ENCODE assay signal across 21 cellular contexts in the genomic region with DNA sequence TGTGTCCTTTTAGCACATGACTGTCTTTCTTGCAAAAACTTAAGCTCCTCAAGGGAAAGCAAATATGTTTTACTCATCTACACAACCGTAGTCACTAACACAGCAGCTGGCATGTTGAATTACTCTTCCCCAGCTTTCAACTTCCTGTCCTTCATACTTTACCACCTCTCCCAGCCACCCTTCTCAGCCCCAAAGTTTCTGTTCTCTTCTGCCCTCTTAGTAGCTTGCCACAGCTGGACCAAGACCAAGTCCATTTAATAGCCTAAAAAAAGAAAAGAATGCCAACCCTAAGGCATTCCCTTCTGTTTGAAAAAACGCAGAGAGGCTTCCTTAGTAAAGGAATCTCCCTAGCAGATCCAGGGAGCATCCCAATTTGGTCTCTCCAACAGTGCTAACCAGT. TPM values are rescaled to one million over a fixed set of nuclear protein-coding genes. Genes with fewer than 3 reads are reported as not detected.
DNase-seq lines count a peak whose midpoint lies in the region; ATAC-seq, FAIRE-seq and TF ChIP-seq lines count a peak whose summit lies in the region.
"Had no signal": no experiment of that assay in that cellular context is flagged by ENCODE, and none has a peak within 500 bp of the region (broad histone marks: within the 10 kb centered on the region; RNA-seq: fewer than 3 reads in every experiment).

No MANE protein-coding gene starts in this region.

- intact Hi-C loops in left ventricle myocardium superior (cut with micrococcal nuclease), result no loop called here
- intact Hi-C loops in activated CD4-positive, alpha-beta memory T cell treated with anti-CD3 and anti-CD28 coated beads for 36 hours (cut with micrococcal nuclease), result loop anchor here (10.0 kb wide), 1 partner anchor 524 kb away; no protein-coding TSS in a partner anchor

- H3K4me3 ChIP-seq in cardiac muscle cell (no peak overlapping the region), brain microvascular endothelial cell (ENCODE audit: low read depth, low read length) (no peak overlapping the region)
- H3K4me3 ChIP-seq: GM12878, K562, SJCRH30 had no signal

- no peak for FAIRE-seq in HTR-8/SVneo (lab: Jason Lieb, UNC)
- FAIRE-seq: GM12878, K562 had no signal

- H3K4me1 ChIP-seq in cardiac muscle cell (ENCODE audit: low read depth), result peaks cover 31% of the 10 kb centered on the region
- H3K4me1 ChIP-seq: SJCRH30 had no signal

- H3K9me3 Mint-ChIP-seq in activated CD4-positive, alpha-beta memory T cell treated with anti-CD3 and anti-CD28 coated beads for 36 hours, result no peaks in the 10 kb centered on the region

- in situ Hi-C loops in brain microvascular endothelial cell (cut with HindIII; ENCODE audit: low pct_ligation_motif_present, low sequenced_read_pairs), result no loop called here

- H3K27ac ChIP-seq in cardiac muscle cell (peak overlapping the region; percentile 18), brain microvascular endothelial cell (peak overlapping the region; percentile 13)
- H3K27ac ChIP-seq: 22Rv1, SJCRH30 had no signal

- POLR2A ChIA-PET in activated CD4-positive, alpha-beta memory T cell treated with anti-CD3 and anti-CD28 coated beads for 36 hours (lab: Charles Lee), result no interaction called here

- no peaks in the 10 kb centered on the region for H3K27me3 ChIP-seq in cardiac muscle cell
- H3K27me3 ChIP-seq in brain microvascular endothelial cell (replicated peaks), result no peaks in the 10 kb centered on the region
- H3K27me3 ChIP-seq: SJCRH30 had no signal

- H3K27me3 Mint-ChIP-seq in activated CD4-positive, alpha-beta memory T cell treated with anti-CD3 and anti-CD28 coated beads for 36 hours, result no peaks in the 10 kb centered on the region

- no peaks in the 10 kb centered on the region for H3K36me3 ChIP-seq in cardiac muscle cell
- peaks cover 3% of the 10 kb centered on the region for H3K36me3 ChIP-seq in brain microvascular endothelial cell (replicated peaks)
- H3K36me3 ChIP-seq: SJCRH30 had no signal

- no peaks in the 10 kb centered on the region for H3K9me3 ChIP-seq in cardiac muscle cell (ENCODE audit: low read depth)
- H3K9me3 ChIP-seq: SJCRH30 had no signal

- H3K27ac Mint-ChIP-seq in activated CD4-positive, alpha-beta memory T cell treated with anti-CD3 and anti-CD28 coated beads for 36 hours, result no peak overlapping the region

- H3K4me3 Mint-ChIP-seq in activated CD4-positive, alpha-beta memory T cell treated with anti-CD3 and anti-CD28 coated beads for 36 hours, result no peak overlapping the region

- TF ChIP-seq CTCF in cardiac muscle cell (IDR thresholded peaks at IDR 0.05; ENCODE audit: low read depth, low read length) (no peak), brain microvascular endothelial cell (IDR thresholded peaks at IDR 0.05; ENCODE audit: low read depth, low read length, missing control alignments) (no peak)

- CTCF ChIA-PET in activated CD4-positive, alpha-beta memory T cell treated with anti-CD3 and anti-CD28 coated beads for 36 hours (lab: Charles Lee), result interaction anchor here (1.6 kb wide), 1 partner anchor 88 kb away, joined by 8 read pairs; no protein-coding TSS in a partner anchor

- ATAC-seq in left ventricle myocardium superior (no peak), HG03521 (IDR thresholded peaks at IDR 0.05; ENCODE audit: unreplicated experiment) (no peak)
- ATAC-seq: GM12878, HCT116, K562, PC-3 had no signal

- peaks cover 6% of the 10 kb centered on the region for H3K4me1 Mint-ChIP-seq in activated CD4-positive, alpha-beta memory T cell treated with anti-CD3 and anti-CD28 coated beads for 36 hours (ENCODE audit: low read depth)

- DNase-seq in cardiac muscle cell (ENCODE audit: low read depth in 1 of 2, low spot score in 1 of 2), result no peak
- DNase-seq in left ventricle myocardium superior, result no peak
- no peak for DNase-seq in brain microvascular endothelial cell
- DNase-seq in foreskin melanocyte, result peak; percentile 9
- DNase-seq in activated CD4-positive, alpha-beta memory T cell treated with anti-CD3 and anti-CD28 coated beads for 36 hours, result no peak
- no peak for DNase-seq in 8988T
- DNase-seq in HTR-8/SVneo (ENCODE audit: insufficient read length, low spot score), result no peak
- DNase-seq: C1 segment of cervical spinal cord, DMS79 treated with DMSO at 0.1 percent for 48 hours, GDM1, NCI-H1417 treated with DMSO at 0.1 percent for 48 hours, NCI-H2029, NCI-H2171, NCI-H748 treated with DMSO at 0.1 percent for 48 hours, PC-3, SJCRH30 had no signal

- H3K36me3 Mint-ChIP-seq in activated CD4-positive, alpha-beta memory T cell treated with anti-CD3 and anti-CD28 coated beads for 36 hours, result no peaks in the 10 kb centered on the region

RNA-seq across cellular contexts. Expression of gene SRPX2, which starts 36.8 kb away (rescaled TPM):
- total RNA-seq in cardiac muscle cell (0.03 and 0.04 TPM in 2 replicates), left ventricle myocardium superior (9.5 TPM)
- polyA plus RNA-seq in cardiac muscle cell, result 0.30 and 1.9 TPM in 2 replicates
- total RNA-seq in activated CD4-positive, alpha-beta memory T cell treated with anti-CD3 and anti-CD28 coated beads for 36 hours, result not detected
- total RNA-seq: GM12878 had no signal
- polyA plus RNA-seq: GM12878 had no signal

RNA-seq across cellular contexts. Expression of gene TSPAN6, which starts 44.1 kb away (rescaled TPM):
- total RNA-seq in cardiac muscle cell, result 57.8 and 86.9 TPM in 2 replicates
- polyA plus RNA-seq in cardiac muscle cell, result 175 and 196 TPM in 2 replicates
- total RNA-seq in left ventricle myocardium superior, result 4.8 TPM
- under 1 TPM in 1 of 2 experiments, not detected in 1; 0.19 TPM for total RNA-seq in activated CD4-positive, alpha-beta memory T cell treated with anti-CD3 and anti-CD28 coated beads for 36 hours

RNA-seq across cellular contexts. Expression of gene SYTL4, which starts 51.2 kb away (rescaled TPM):
- total RNA-seq in cardiac muscle cell, result 17.5 and 37.5 TPM in 2 replicates
- 23.9 and 41.3 TPM in 2 replicates for polyA plus RNA-seq in cardiac muscle cell
- total RNA-seq in left ventricle myocardium superior, result 2.6 TPM
- not detected for total RNA-seq in activated CD4-positive, alpha-beta memory T cell treated with anti-CD3 and anti-CD28 coated beads for 36 hours
- total RNA-seq: SJCRH30 had no signal

Comparison
In these comparisons a context has a peak if more than half of its experiments do, and no peak if none do; other contexts are left out.
1. RNA of gene SRPX2, which starts 36.8 kb away (total RNA-seq): 9.5 TPM in left ventricle myocardium superior (single experiment); 0.03 to 0.04 TPM in cardiac muscle cell and not detected in activated CD4-positive, alpha-beta memory T cell treated with anti-CD3 and anti-CD28 coated beads for 36 hours; every median in the first group is over 10 times any median in the second.
2. RNA of gene TSPAN6, which starts 44.1 kb away (total RNA-seq): 57.8 to 86.9 TPM in cardiac muscle cell; 4.8 TPM in left ventricle myocardium superior (single experiment) and 0.19 TPM in activated CD4-positive, alpha-beta memory T cell treated with anti-CD3 and anti-CD28 coated beads for 36 hours; every median in the first group is over 10 times any median in the second.